Comparison of ENCODE assay signal across 16 cellular contexts in genomic region chr3:52171577-52172261, GRCh38. TPM values are rescaled to one million over a fixed set of nuclear protein-coding genes. Genes with fewer than 3 reads are reported as not detected.
DNase-seq lines count a peak whose midpoint lies in the region; ATAC-seq and TF ChIP-seq lines count a peak whose summit lies in the region.
"Had no signal": no experiment of that assay in that cellular context is flagged by ENCODE, and none has a peak within 500 bp of the region (broad histone marks: within the 10 kb centered on the region; RNA-seq: fewer than 3 reads in every experiment).

No MANE protein-coding gene starts in this region.

- no peaks in the 10 kb centered on the region for H3K36me3 Mint-ChIP-seq in activated T-helper 17 cell treated with anti-CD3 and anti-CD28 coated beads, Interleukin-2, amount 50 U/mL, for 72 hours (ENCODE audit: low read depth)
- H3K36me3 Mint-ChIP-seq: CD4-positive, CD25-positive, alpha-beta regulatory T cell had no signal

- H3K9me3 Mint-ChIP-seq in activated T-helper 17 cell treated with anti-CD3 and anti-CD28 coated beads, Interleukin-2, amount 50 U/mL, for 72 hours, result no peaks in the 10 kb centered on the region
- H3K9me3 Mint-ChIP-seq: CD4-positive, CD25-positive, alpha-beta regulatory T cell; dendritic cell treated with granulocyte-macrophage colony-stimulating factor and Interleukin-4, amounts not matched to agents 40 ng/mL and 50 ng/mL, for 4 days had no signal

- ATAC-seq in activated T-helper 17 cell treated with anti-CD3 and anti-CD28 coated beads, Interleukin-2, amount 50 U/mL, for 72 hours (replicated peaks), result no peak
- ATAC-seq: heart right ventricle had no signal

- no peak overlapping the region for H3K4me3 Mint-ChIP-seq in activated T-helper 17 cell treated with anti-CD3 and anti-CD28 coated beads, Interleukin-2, amount 50 U/mL, for 72 hours
- H3K4me3 Mint-ChIP-seq: CD4-positive, CD25-positive, alpha-beta regulatory T cell; dendritic cell treated with granulocyte-macrophage colony-stimulating factor and Interleukin-4, amounts not matched to agents 40 ng/mL and 50 ng/mL, for 4 days; H9 had no signal

- H3K27ac Mint-ChIP-seq in activated T-helper 17 cell treated with anti-CD3 and anti-CD28 coated beads, Interleukin-2, amount 50 U/mL, for 72 hours, result no peak overlapping the region
- H3K27ac Mint-ChIP-seq: CD4-positive, CD25-positive, alpha-beta regulatory T cell; dendritic cell treated with granulocyte-macrophage colony-stimulating factor and Interleukin-4, amounts not matched to agents 40 ng/mL and 50 ng/mL, for 4 days; progenitor cell of endocrine pancreas had no signal

- H3K4me3 ChIP-seq in cardiac fibroblast (replicated peaks in 1 of 2; ENCODE audit: low read depth in 2 of 2, low read length in 2 of 2), result no peak overlapping the region
- H3K4me3 ChIP-seq: heart right ventricle, thyroid gland had no signal

- DNase-seq in AG20443 (ENCODE audit: low spot score) (peak; percentile 64), NCI-H82 treated with DMSO at 0.1 percent for 48 hours (lab: John Stamatoyannopoulos, UW; ENCODE audit: unreplicated experiment) (peak; percentile 41), cardiac fibroblast (ENCODE audit: low read depth in 2 of 2) (peak; percentile 43 to 60), non-pigmented ciliary epithelial cell (ENCODE audit: low read depth) (peak; percentile 18), NCI-H128 (lab: John Stamatoyannopoulos, UW; ENCODE audit: unreplicated experiment) (no peak), KBM-7 (no peak), DMS 273 treated with DMSO at 0.1 percent for 48 hours (lab: John Stamatoyannopoulos, UW) (no peak)
- DNase-seq: activated gamma-delta T cell; CD4-positive, CD25-positive, alpha-beta regulatory T cell; H9; heart right ventricle; SHP77; thyroid gland had no signal

- peak; percentile 17 for TF ChIP-seq CTCF in cardiac fibroblast (IDR thresholded peaks at IDR 0.05; ENCODE audit: low read depth, low read length)

- in situ Hi-C loops in KBM-7 (cut with MboI; ENCODE audit: low pct_unique_long_range_greater_than_20kb, low sequenced_read_pairs), result no loop called here

- no peaks in the 10 kb centered on the region for H3K27me3 Mint-ChIP-seq in activated T-helper 17 cell treated with anti-CD3 and anti-CD28 coated beads, Interleukin-2, amount 50 U/mL, for 72 hours
- H3K27me3 Mint-ChIP-seq: CD4-positive, CD25-positive, alpha-beta regulatory T cell; progenitor cell of endocrine pancreas had no signal

- peaks cover 10% of the 10 kb centered on the region for H3K4me1 Mint-ChIP-seq in activated T-helper 17 cell treated with anti-CD3 and anti-CD28 coated beads, Interleukin-2, amount 50 U/mL, for 72 hours

RNA-seq across cellular contexts. Expression of gene POC1A, which starts 17.5 kb away (rescaled TPM):
- total RNA-seq in activated T-helper 17 cell treated with anti-CD3 and anti-CD28 coated beads, Interleukin-2, amount 50 U/mL, for 72 hours, result 10 to 100 TPM; 19.5 to 28.1 TPM

RNA-seq across cellular contexts. Expression of gene ALAS1, which starts 26.2 kb away (rescaled TPM):
- 10 to 100 TPM; 66.1 to 72.7 TPM for total RNA-seq in activated T-helper 17 cell treated with anti-CD3 and anti-CD28 coated beads, Interleukin-2, amount 50 U/mL, for 72 hours

RNA-seq across cellular contexts. Expression of gene TLR9, which starts 53.7 kb away (rescaled TPM):
- under 1 TPM; 0.30 to 0.93 TPM for total RNA-seq in activated T-helper 17 cell treated with anti-CD3 and anti-CD28 coated beads, Interleukin-2, amount 50 U/mL, for 72 hours
- total RNA-seq: H9, progenitor cell of endocrine pancreas had no signal

Comparison
In these comparisons a context has a peak if more than half of its experiments do, and no peak if none do; other contexts are left out.
1. DNase-seq: peak in AG20443 (single experiment), NCI-H82 treated with DMSO at 0.1 percent for 48 hours (single experiment), cardiac fibroblast (2 of 2) and non-pigmented ciliary epithelial cell (single experiment); none in NCI-H128 (single experiment), KBM-7 (single experiment) and DMS 273 treated with DMSO at 0.1 percent for 48 hours (single experiment).